In the genomic region with DNA sequence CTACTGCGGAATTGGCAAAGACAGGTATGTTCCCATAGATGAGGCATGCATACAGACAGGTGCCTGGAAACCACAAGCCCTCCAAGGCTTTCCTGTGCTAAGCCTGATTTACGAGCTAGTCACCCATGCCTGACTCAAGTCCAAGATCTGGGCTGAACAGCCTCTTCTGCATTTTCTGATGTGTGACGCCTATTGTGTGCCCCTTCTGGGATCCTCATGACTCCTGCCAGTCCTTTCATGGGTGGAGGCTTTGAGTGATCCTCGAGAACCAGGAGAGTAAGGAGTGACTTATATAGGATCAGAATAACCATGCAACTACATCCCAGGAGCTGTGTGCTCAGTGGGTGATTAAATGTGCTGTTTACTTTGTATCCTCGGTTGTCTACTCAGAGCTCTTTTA, we compare ENCODE assay signal across 1 cellular context.
TF ChIP-seq lines count a peak whose summit lies in the region.

No MANE protein-coding gene starts in this region.

TF ChIP-seq in GM23338, 12 proteins besides CTCF, POLR2A, EP300 and RAD21 (continued from another document):
- TF ChIP-seq REST (IDR thresholded peaks at IDR 0.05; ENCODE audit: unreplicated experiment) (no peak), NANOG (IDR thresholded peaks at IDR 0.05; ENCODE audit: borderline replicate concordance) (no peak), CREB1 (CRISPR knock-in tag; IDR thresholded peaks at IDR 0.05; ENCODE audit: low read depth) (no peak), EZH2phosphoT487 (IDR thresholded peaks at IDR 0.05; ENCODE audit: unreplicated experiment) (no peak), POLR2AphosphoS5 (IDR thresholded peaks at IDR 0.05; ENCODE audit: low read depth) (no peak), ZNF331 (CRISPR knock-in tag; IDR thresholded peaks at IDR 0.05; ENCODE audit: low read depth) (no peak)
- TF ChIP-seq, protein P1, sequence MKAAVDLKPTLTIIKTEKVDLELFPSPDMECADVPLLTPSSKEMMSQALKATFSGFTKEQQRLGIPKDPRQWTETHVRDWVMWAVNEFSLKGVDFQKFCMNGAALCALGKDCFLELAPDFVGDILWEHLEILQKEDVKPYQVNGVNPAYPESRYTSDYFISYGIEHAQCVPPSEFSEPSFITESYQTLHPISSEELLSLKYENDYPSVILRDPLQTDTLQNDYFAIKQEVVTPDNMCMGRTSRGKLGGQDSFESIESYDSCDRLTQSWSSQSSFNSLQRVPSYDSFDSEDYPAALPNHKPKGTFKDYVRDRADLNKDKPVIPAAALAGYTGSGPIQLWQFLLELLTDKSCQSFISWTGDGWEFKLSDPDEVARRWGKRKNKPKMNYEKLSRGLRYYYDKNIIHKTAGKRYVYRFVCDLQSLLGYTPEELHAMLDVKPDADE (IDR thresholded peaks at IDR 0.05), result no peak
TF ChIP-seq in GM23338: peak in this region for 0.
